In genomic region chr1:31785020-31785946, GRCh38 we compare ENCODE assay signal across 11 cellular contexts. TPM values are rescaled to one million over a fixed set of nuclear protein-coding genes. Genes with fewer than 3 reads are reported as not detected.
DNase-seq lines count a peak whose midpoint lies in the region; ATAC-seq and TF ChIP-seq lines count a peak whose summit lies in the region.
"Had no signal": no experiment of that assay in that cellular context is flagged by ENCODE, and none has a peak within 500 bp of the region (broad histone marks: within the 10 kb centered on the region; RNA-seq: fewer than 3 reads in every experiment).

No MANE protein-coding gene starts in this region.

- no peak for ATAC-seq in activated CD8-positive, alpha-beta memory T cell treated with anti-CD3 and anti-CD28 coated beads, Interleukin-2, amount 10 ng/mL, durations not matched to agents 7 days and 5 days
- no peak for ATAC-seq in HG03196 (IDR thresholded peaks at IDR 0.05; ENCODE audit: unreplicated experiment)

- CTCF ChIA-PET in activated CD8-positive, alpha-beta memory T cell treated with anti-CD3 and anti-CD28 coated beads, Interleukin-2, amount 10 ng/mL, durations not matched to agents 7 days and 5 days (lab: Charles Lee): no interaction called here

- no peaks in the 10 kb centered on the region for H3K27me3 ChIP-seq in tibial nerve
- H3K27me3 ChIP-seq: dorsolateral prefrontal cortex had no signal

- H3K4me3 ChIP-seq in tibial nerve: no peak overlapping the region
- H3K4me3 ChIP-seq: dorsolateral prefrontal cortex had no signal

- H3K36me3 Mint-ChIP-seq in activated CD8-positive, alpha-beta memory T cell treated with anti-CD3 and anti-CD28 coated beads, Interleukin-2, amount 10 ng/mL, durations not matched to agents 7 days and 5 days: no peaks in the 10 kb centered on the region

- TF ChIP-seq EP300 in tibial nerve (IDR thresholded peaks at IDR 0.05): no peak

- peaks cover 11% of the 10 kb centered on the region for H3K4me1 Mint-ChIP-seq in activated CD8-positive, alpha-beta memory T cell treated with anti-CD3 and anti-CD28 coated beads, Interleukin-2, amount 10 ng/mL, durations not matched to agents 7 days and 5 days

- peaks cover 0 to 16% (median 0%) of the 10 kb centered on the region in 4 donors for H3K4me1 ChIP-seq in tibial nerve

- no peaks in the 10 kb centered on the region for H3K9me3 Mint-ChIP-seq in activated CD8-positive, alpha-beta memory T cell treated with anti-CD3 and anti-CD28 coated beads, Interleukin-2, amount 10 ng/mL, durations not matched to agents 7 days and 5 days (ENCODE audit: low read depth)

- no peaks in the 10 kb centered on the region for H3K9me3 ChIP-seq in tibial nerve

- H3K4me3 Mint-ChIP-seq in activated CD8-positive, alpha-beta memory T cell treated with anti-CD3 and anti-CD28 coated beads, Interleukin-2, amount 10 ng/mL, durations not matched to agents 7 days and 5 days: no peak overlapping the region

- H3K27ac ChIP-seq in tibial nerve: no peak overlapping the region

- WGBS in tibial nerve, 2 donors: 74 to 75% methylated on average over 17 to 20 of the region's 20 CpGs

- no peak for TF ChIP-seq POLR2A in tibial nerve (IDR thresholded peaks at IDR 0.05)

- no peaks in the 10 kb centered on the region for H3K27me3 Mint-ChIP-seq in activated CD8-positive, alpha-beta memory T cell treated with anti-CD3 and anti-CD28 coated beads, Interleukin-2, amount 10 ng/mL, durations not matched to agents 7 days and 5 days

- TF ChIP-seq CTCF in tibial nerve (IDR thresholded peaks at IDR 0.05): no peak

- no peaks in the 10 kb centered on the region for H3K36me3 ChIP-seq in tibial nerve

- DNase-seq in activated CD8-positive, alpha-beta memory T cell treated with anti-CD3 and anti-CD28 coated beads, Interleukin-2, amount 50 U/mL, for 48 hours: peak; percentile 48
- no peak for DNase-seq in activated CD8-positive, alpha-beta memory T cell treated with anti-CD3 and anti-CD28 coated beads, Interleukin-2, amount 10 ng/mL, durations not matched to agents 7 days and 5 days
- DNase-seq in NCI-H524 treated with DMSO at 0.1 percent for 48 hours (lab: John Stamatoyannopoulos, UW): peak; percentile 58
- DNase-seq in islet precursor cell: peak; percentile 52
- DNase-seq in ureter (ENCODE audit: low spot score): peak; percentile 41
- no peak for DNase-seq in tibial nerve (ENCODE audit: low spot score in 2 of 2)
- DNase-seq in NOMO-1 (lab: John Stamatoyannopoulos, UW; ENCODE audit: unreplicated experiment in 2 of 2): no peak
- DNase-seq: foreskin fibroblast, kidney glomerular epithelial cell had no signal

- H3K27ac Mint-ChIP-seq in activated CD8-positive, alpha-beta memory T cell treated with anti-CD3 and anti-CD28 coated beads, Interleukin-2, amount 10 ng/mL, durations not matched to agents 7 days and 5 days: no peak overlapping the region

RNA-seq across cellular contexts. Expression of gene ADGRB2, which starts 21.1 kb away (rescaled TPM):
- 1 to 10 TPM in 1 of 2 experiments, under 1 TPM in 1; 0.07 to 1.3 TPM for total RNA-seq in activated CD8-positive, alpha-beta memory T cell treated with anti-CD3 and anti-CD28 coated beads, Interleukin-2, amount 10 ng/mL, durations not matched to agents 7 days and 5 days
- 7.5 TPM for total RNA-seq in ureter
- total RNA-seq in tibial nerve: 10 to 100 TPM in 1 of 4 donors, 1 to 10 TPM in 3; 1.6 to 10.5 (median 4.1) TPM

RNA-seq across cellular contexts. Expression of gene SPOCD1, which starts 30.5 kb away (rescaled TPM):
- not detected for total RNA-seq in activated CD8-positive, alpha-beta memory T cell treated with anti-CD3 and anti-CD28 coated beads, Interleukin-2, amount 10 ng/mL, durations not matched to agents 7 days and 5 days
- total RNA-seq in ureter: 39.8 TPM
- total RNA-seq in tibial nerve: 10 to 100 TPM in 1 of 4 donors, under 1 TPM in 2, not detected in 1; 0.42 to 14.1 (median 0.66) TPM

Comparison
In these comparisons a context has a peak if more than half of its experiments do, and no peak if none do; other contexts are left out.
1. DNase-seq: peak in activated CD8-positive, alpha-beta memory T cell treated with anti-CD3 and anti-CD28 coated beads, Interleukin-2, amount 50 U/mL, for 48 hours (single experiment), NCI-H524 treated with DMSO at 0.1 percent for 48 hours (single experiment), islet precursor cell (single experiment) and ureter (single experiment); none in activated CD8-positive, alpha-beta memory T cell treated with anti-CD3 and anti-CD28 coated beads, Interleukin-2, amount 10 ng/mL, durations not matched to agents 7 days and 5 days (single experiment), tibial nerve (0 of 2) and NOMO-1 (0 of 2).